ENCODE assay signal across 8 cellular contexts in genomic region chr12:6905414-6906040, GRCh38. TPM values are rescaled to one million over a fixed set of nuclear protein-coding genes. Genes with fewer than 3 reads are reported as not detected.
DNase-seq lines count a peak whose midpoint lies in the region; ATAC-seq, FAIRE-seq and TF ChIP-seq lines count a peak whose summit lies in the region.
"Had no signal": no experiment of that assay in that cellular context is flagged by ENCODE, and none has a peak within 500 bp of the region (broad histone marks: within the 10 kb centered on the region; RNA-seq: fewer than 3 reads in every experiment).

No MANE protein-coding gene starts in this region.

- intact Hi-C loops in ascending aorta (cut with DNase I), result no loop called here
- intact Hi-C loops in kidney (cut with DNase I), result no loop called here
- intact Hi-C loops in tibial artery (cut with DNase I; ENCODE audit: low total_unique reads), result no loop called here

- no peak for TF ChIP-seq POLR2A in GM18505 (IDR thresholded peaks at IDR 0.05; ENCODE audit: borderline replicate concordance, extremely low read depth, insufficient read depth, insufficient read length)

- peak overlapping the region in 1 of 2 donors; percentile 94 for H3K9ac ChIP-seq in kidney (ENCODE audit: low read length in 2 of 2)

- POLR2A ChIA-PET in HEK293 (lab: Yijun Ruan, JAX), result interaction anchor here (0.6 to 2.5 kb wide), 10 partner anchors 8 to 182 kb away, joined by 4 to 10 read pairs (median 6); partner anchors contain the start of genes C12orf57, COPS7A, ENO2 and RNU7-1

- H3K27me3 ChIP-seq in ascending aorta, result no peaks in the 10 kb centered on the region
- H3K27me3 ChIP-seq in tibial artery, result no peaks in the 10 kb centered on the region

- H3K4me1 ChIP-seq in HEK293 (ENCODE audit: control insufficient read depth, insufficient read depth, low read length) (peaks cover 10% of the 10 kb centered on the region; the same call in 1 of the 2 replicates), ascending aorta (peaks cover 0 to 5% of the 10 kb centered on the region in 2 donors), kidney (ENCODE audit: control insufficient read depth in 1 of 2, insufficient read depth in 1 of 2, low read depth in 1 of 2, low read length in 2 of 2) (peaks cover 0 to 11% of the 10 kb centered on the region in 2 donors), tibial artery (peaks cover 0 to 12% (median 6%) of the 10 kb centered on the region in 4 donors)

- H3K27ac ChIP-seq in HEK293 (ENCODE audit: extremely low read depth, low read depth, low read length) (no peak overlapping the region), ascending aorta (peak overlapping the region; percentile 73 to 82), kidney (ENCODE audit: low read depth in 2 of 2, low read length in 2 of 2) (no peak overlapping the region), tibial artery (peak overlapping the region; percentile 83 to 87)

- H3K4me3 ChIP-seq in HEK293 (ENCODE audit: low read depth, low read length) (peak overlapping the region; percentile 42; the same call in 1 of the 2 replicates), ascending aorta (peak overlapping the region; percentile 58 to 81), kidney (ENCODE audit: low read length in 2 of 2) (peak overlapping the region in 1 of 2 donors; percentile 89), tibial artery (peak overlapping the region; percentile 65)

- no peak for FAIRE-seq in kidney (lab: Jason Lieb, UNC)

- CTCF ChIA-PET in HEK293 (lab: Yijun Ruan, JAX), result interaction anchor here (0.7 to 1.5 kb wide), 4 partner anchors 8 to 35 kb away, joined by 3 to 7 read pairs (median 6); partner anchors contain the start of gene SPSB2

- no peak for DNase-seq in ascending aorta (ENCODE audit: low spot score in 2 of 2)
- DNase-seq in kidney, result peak; percentile 32
- no peak for DNase-seq in tibial artery
- DNase-seq in SIG-M5 treated with dmso at 0.1 percent for 504 hours (lab: John Stamatoyannopoulos, UW; ENCODE audit: unreplicated experiment), result no peak
- DNase-seq in DMS79 (lab: John Stamatoyannopoulos, UW), result no peak
- DNase-seq: activated naive CD4-positive, alpha-beta T cell treated with anti-CD3 and anti-CD28 coated beads for 36 hours had no signal

- no peak for TF ChIP-seq CTCF in HEK293 (tag by site-specific recombination; IDR thresholded peaks at IDR 0.05)
- TF ChIP-seq CTCF in ascending aorta (IDR thresholded peaks at IDR 0.05), result no peak
- no peak for TF ChIP-seq CTCF in kidney (IDR thresholded peaks at IDR 0.05; ENCODE audit: borderline replicate concordance, extremely low read depth, insufficient read depth)
- TF ChIP-seq CTCF in tibial artery (IDR thresholded peaks at IDR 0.05), result no peak

- no peak for ATAC-seq in GM18505 (IDR thresholded peaks at IDR 0.05; ENCODE audit: unreplicated experiment)

- no peaks in the 10 kb centered on the region for H3K9me3 ChIP-seq in HEK293 (ENCODE audit: control insufficient read depth, insufficient read depth, low read depth, low read length)
- no peaks in the 10 kb centered on the region for H3K9me3 ChIP-seq in ascending aorta
- H3K9me3 ChIP-seq in kidney (ENCODE audit: control insufficient read depth in 1 of 2, low read length in 2 of 2), result no peaks in the 10 kb centered on the region
- no peaks in the 10 kb centered on the region for H3K9me3 ChIP-seq in tibial artery

- H3K36me3 ChIP-seq in HEK293 (ENCODE audit: control insufficient read depth in 2 of 2, insufficient read depth in 1 of 2, low read length in 2 of 2) (no peaks in the 10 kb centered on the region), ascending aorta (peaks cover 0 to 4% of the 10 kb centered on the region in 2 donors), kidney (ENCODE audit: control insufficient read depth in 1 of 2, insufficient read depth in 2 of 2, low read length in 2 of 2) (peaks cover 0 to 4% of the 10 kb centered on the region in 2 donors), tibial artery (peaks cover 0 to 14% (median 14%) of the 10 kb centered on the region in 3 donors)

TF ChIP-seq in HEK293, 187 proteins besides CTCF, POLR2A, EP300 and RAD21:
- no peak for TF ChIP-seq ZNF530 (tag by site-specific recombination; IDR thresholded peaks at IDR 0.05; ENCODE audit: low read depth)
- no peak for TF ChIP-seq ZIC2 (tag by site-specific recombination; IDR thresholded peaks at IDR 0.05)
- TF ChIP-seq ZBTB17 (tag by site-specific recombination; IDR thresholded peaks at IDR 0.05), result peak; percentile 65
- TF ChIP-seq HOXD13 (CRISPR knock-in tag; IDR thresholded peaks at IDR 0.05; ENCODE audit: borderline replicate concordance), result 0 out of 2 replicates have a peak, but pooled peaks have one; percentile 23
- TF ChIP-seq YY1 (tag by site-specific recombination; IDR thresholded peaks at IDR 0.05), result no peak
- TF ChIP-seq ZEB2 (tag by site-specific recombination; IDR thresholded peaks at IDR 0.05), result no peak
- no peak for TF ChIP-seq IKZF3 (tag by site-specific recombination; IDR thresholded peaks at IDR 0.05)

RNA-seq across cellular contexts. Expression of gene LRRC23, which starts 0.9 kb away (rescaled TPM):
- total RNA-seq in ascending aorta (6.6 TPM), kidney (16.6 TPM)
- 19.7 TPM for polyA plus RNA-seq in kidney (ENCODE audit: insufficient read depth, low read depth, low replicate concordance)

RNA-seq across cellular contexts. Expression of gene ENO2, which starts 8.9 kb away (rescaled TPM):
- total RNA-seq in ascending aorta (30.3 TPM), kidney (35.7 TPM)
- polyA plus RNA-seq in kidney (ENCODE audit: insufficient read depth, low read depth, low replicate concordance), result 10.3 TPM

RNA-seq across cellular contexts. Expression of gene ATN1, which starts 22.2 kb away (rescaled TPM):
- 207 TPM for total RNA-seq in ascending aorta
- 119 TPM for total RNA-seq in kidney
- polyA plus RNA-seq in kidney (ENCODE audit: insufficient read depth, low read depth, low replicate concordance), result 34.2 TPM

RNA-seq across cellular contexts. Expression of gene SPSB2, which starts 32.4 kb away (rescaled TPM):
- total RNA-seq in ascending aorta (14.5 TPM), kidney (19.0 TPM)
- 21.3 TPM for polyA plus RNA-seq in kidney (ENCODE audit: insufficient read depth, low read depth, low replicate concordance)

RNA-seq across cellular contexts. Expression of gene RNU7-1, which starts 38.1 kb away (rescaled TPM):
- not detected for total RNA-seq in ascending aorta
- total RNA-seq in kidney, result not detected
- polyA plus RNA-seq in kidney (ENCODE audit: insufficient read depth, low read depth, low replicate concordance), result not detected
- total RNA-seq: activated naive CD4-positive, alpha-beta T cell treated with anti-CD3 and anti-CD28 coated beads for 36 hours had no signal

Comparison
In these comparisons a context has a peak if more than half of its experiments do, and no peak if none do; other contexts are left out.
1. H3K27ac ChIP-seq: peak in ascending aorta (2 of 2) and tibial artery (2 of 2); none in HEK293 (single experiment) and kidney (0 of 2).